14 cellular contexts compared by ENCODE assay signal in genomic region chr19:17091758-17092333, GRCh38. TPM values are rescaled to one million over a fixed set of nuclear protein-coding genes. Genes with fewer than 3 reads are reported as not detected.
DNase-seq lines count a peak whose midpoint lies in the region; ATAC-seq and TF ChIP-seq lines count a peak whose summit lies in the region.
"Had no signal": no experiment of that assay in that cellular context is flagged by ENCODE, and none has a peak within 500 bp of the region (broad histone marks: within the 10 kb centered on the region; RNA-seq: fewer than 3 reads in every experiment).

No MANE protein-coding gene starts in this region.

- H3K9me3 ChIP-seq in right lobe of liver (no peaks in the 10 kb centered on the region), transverse colon (no peaks in the 10 kb centered on the region)
- H3K9me3 ChIP-seq: A549, SJSA1 had no signal

- no peak overlapping the region for H3K27ac Mint-ChIP-seq in activated CD4-positive, alpha-beta T cell treated with anti-CD3 and anti-CD28 coated beads for 36 hours
- H3K27ac Mint-ChIP-seq in activated CD8-positive, alpha-beta T cell treated with anti-CD3 and anti-CD28 coated beads for 36 hours = no peak overlapping the region

- no peak overlapping the region for H3K4me3 Mint-ChIP-seq in activated CD4-positive, alpha-beta T cell treated with anti-CD3 and anti-CD28 coated beads for 36 hours
- H3K4me3 Mint-ChIP-seq in activated CD8-positive, alpha-beta T cell treated with anti-CD3 and anti-CD28 coated beads for 36 hours = no peak overlapping the region

- H3K27me3 ChIP-seq in right lobe of liver = no peaks in the 10 kb centered on the region
- H3K27me3 ChIP-seq in transverse colon = no peaks in the 10 kb centered on the region
- H3K27me3 ChIP-seq: SJSA1 had no signal

- H3K9me3 Mint-ChIP-seq in activated CD4-positive, alpha-beta T cell treated with anti-CD3 and anti-CD28 coated beads for 36 hours (ENCODE audit: low read depth) = no peaks in the 10 kb centered on the region
- no peaks in the 10 kb centered on the region for H3K9me3 Mint-ChIP-seq in activated CD8-positive, alpha-beta T cell treated with anti-CD3 and anti-CD28 coated beads for 36 hours

- TF ChIP-seq POLR2A in right lobe of liver (IDR thresholded peaks at IDR 0.05) (no peak), transverse colon (IDR thresholded peaks at IDR 0.05) (no peak)

- no peaks in the 10 kb centered on the region for H3K27me3 Mint-ChIP-seq in activated CD4-positive, alpha-beta T cell treated with anti-CD3 and anti-CD28 coated beads for 36 hours
- no peaks in the 10 kb centered on the region for H3K27me3 Mint-ChIP-seq in activated CD8-positive, alpha-beta T cell treated with anti-CD3 and anti-CD28 coated beads for 36 hours

- intact Hi-C loops in activated CD4-positive, alpha-beta T cell treated with anti-CD3 and anti-CD28 coated beads for 36 hours (cut with DNase I, micrococcal nuclease) = no loop called here
- intact Hi-C loops in activated CD8-positive, alpha-beta T cell treated with anti-CD3 and anti-CD28 coated beads for 36 hours (cut with micrococcal nuclease) = loop anchor here (5.0 kb wide), 1 partner anchor 35 kb away; no protein-coding TSS in a partner anchor
- intact Hi-C loops in right lobe of liver (cut with DNase I) (no loop called here), transverse colon (cut with DNase I; ENCODE audit: low total_unique reads) (no loop called here), posterior cingulate gyrus (cut with DNase I) (no loop called here)

- H3K4me1 ChIP-seq in right lobe of liver = peaks cover 0 to 8% (median under 1%) of the 10 kb centered on the region in 4 donors
- peaks cover 19 to 48% (median 34%) of the 10 kb centered on the region in 4 donors for H3K4me1 ChIP-seq in transverse colon

- POLR2A ChIA-PET in activated CD4-positive, alpha-beta T cell treated with anti-CD3 and anti-CD28 coated beads for 36 hours (lab: Charles Lee) = no interaction called here
- POLR2A ChIA-PET in activated CD8-positive, alpha-beta T cell treated with anti-CD3 and anti-CD28 coated beads for 36 hours (lab: Charles Lee) = interaction anchor here (0.8 kb wide), 1 partner anchor 196 kb away, joined by 3 read pairs; no protein-coding TSS in a partner anchor

- 60% methylated on average over 1 of the region's 15 CpGs for WGBS in right lobe of liver (ENCODE audit: insufficient coverage, low coverage, low lambda C conversion rate, missing lambda C conversion rate)
- 72% methylated on average over 15 of the region's 15 CpGs; no CpG with 5 or more reads in 1 of the 2 donors for WGBS in transverse colon (ENCODE audit: low coverage in 1 of 2), 2 donors

- no peak for TF ChIP-seq EP300 in transverse colon (IDR thresholded peaks at IDR 0.05; ENCODE audit: low read depth)

- H3K36me3 ChIP-seq in right lobe of liver = no peaks in the 10 kb centered on the region
- no peaks in the 10 kb centered on the region for H3K36me3 ChIP-seq in transverse colon

- in situ Hi-C loops in transverse colon (cut with MboI; ENCODE audit: low pct_ligation_motif_present in 1 of 4, low pct_unique_long_range_greater_than_20kb in 1 of 4, low sequenced_read_pairs in 3 of 4) = no loop called here

- H3K27ac ChIP-seq in right lobe of liver (peak overlapping the region; percentile 20 to 70 (median 47)), transverse colon (peak overlapping the region; percentile 77 to 87 (median 83))
- H3K27ac ChIP-seq: SJSA1 had no signal

- peaks cover 36% of the 10 kb centered on the region for H3K4me1 Mint-ChIP-seq in activated CD4-positive, alpha-beta T cell treated with anti-CD3 and anti-CD28 coated beads for 36 hours
- peaks cover 50% of the 10 kb centered on the region for H3K4me1 Mint-ChIP-seq in activated CD8-positive, alpha-beta T cell treated with anti-CD3 and anti-CD28 coated beads for 36 hours (ENCODE audit: low read depth)

- peak; percentile 27 for DNase-seq in activated CD4-positive, alpha-beta T cell treated with anti-CD3 and anti-CD28 coated beads for 36 hours
- DNase-seq in activated CD4-positive, alpha-beta T cell treated with anti-CD3 and anti-CD28 coated beads for 48 hours = no peak
- DNase-seq in activated CD8-positive, alpha-beta T cell treated with anti-CD3 and anti-CD28 coated beads for 36 hours = peak; percentile 42
- DNase-seq in right lobe of liver (peak; percentile 58 to 77 (median 77)), transverse colon (peak; percentile 54), NCI-H2171 (lab: John Stamatoyannopoulos, UW) (no peak), ecto neural progenitor cell (ENCODE audit: low spot score) (no peak), posterior cingulate gyrus (no peak)
- DNase-seq: activated T-cell treated with anti-CD3 and anti-CD28 coated beads, Interleukin-2, amount 50 U/mL, for 48 hours; effector memory CD4-positive, alpha-beta T cell; kidney had no signal

- H3K36me3 Mint-ChIP-seq in activated CD4-positive, alpha-beta T cell treated with anti-CD3 and anti-CD28 coated beads for 36 hours (ENCODE audit: low read depth) = peaks cover 13% of the 10 kb centered on the region
- peaks cover 13% of the 10 kb centered on the region for H3K36me3 Mint-ChIP-seq in activated CD8-positive, alpha-beta T cell treated with anti-CD3 and anti-CD28 coated beads for 36 hours (ENCODE audit: low read depth)

- H3K4me3 ChIP-seq in right lobe of liver (no peak overlapping the region), transverse colon (no peak overlapping the region)
- H3K4me3 ChIP-seq: A549, SJSA1 had no signal

- no peak for TF ChIP-seq CTCF in activated CD8-positive, alpha-beta T cell treated with anti-CD3 and anti-CD28 coated beads for 36 hours (IDR thresholded peaks at IDR 0.05)
- TF ChIP-seq CTCF in right lobe of liver (IDR thresholded peaks at IDR 0.05) (no peak), transverse colon (IDR thresholded peaks at IDR 0.05) (no peak)

- CTCF ChIA-PET in activated CD4-positive, alpha-beta T cell treated with anti-CD3 and anti-CD28 coated beads for 36 hours (lab: Charles Lee) = interaction anchor here (0.5 to 2.2 kb wide), 5 partner anchors 10 to 257 kb away, joined by 3 to 8 read pairs (median 3); no protein-coding TSS in a partner anchor
- CTCF ChIA-PET in activated CD8-positive, alpha-beta T cell treated with anti-CD3 and anti-CD28 coated beads for 36 hours (lab: Charles Lee) = no interaction called here

- ATAC-seq in activated CD4-positive, alpha-beta T cell treated with anti-CD3 and anti-CD28 coated beads for 36 hours = peak; percentile 37
- peak; percentile 48 for ATAC-seq in activated CD8-positive, alpha-beta T cell treated with anti-CD3 and anti-CD28 coated beads for 36 hours
- peak; percentile 58 to 77 (median 68) for ATAC-seq in right lobe of liver
- ATAC-seq: A549, HCT116 had no signal

RNA-seq across cellular contexts. Expression of gene MYO9B, which starts 16.3 kb away (rescaled TPM):
- total RNA-seq in activated CD4-positive, alpha-beta T cell treated with anti-CD3 and anti-CD28 coated beads for 36 hours = 10 to 100 TPM; 90.3 to 98.5 TPM
- 100 to 1,000 TPM; 111 to 112 TPM for total RNA-seq in activated CD8-positive, alpha-beta T cell treated with anti-CD3 and anti-CD28 coated beads for 36 hours
- total RNA-seq in right lobe of liver = 10 to 100 TPM; 25.4 to 38.7 (median 36.0) TPM
- 100 to 1,000 TPM; 102 to 246 (median 151) TPM for total RNA-seq in transverse colon

RNA-seq across cellular contexts. Expression of gene HAUS8, which starts 16.6 kb away (rescaled TPM):
- total RNA-seq in activated CD4-positive, alpha-beta T cell treated with anti-CD3 and anti-CD28 coated beads for 36 hours = 10 to 100 TPM; 32.6 to 41.7 TPM
- 10 to 100 TPM; 40.7 to 41.9 TPM for total RNA-seq in activated CD8-positive, alpha-beta T cell treated with anti-CD3 and anti-CD28 coated beads for 36 hours
- total RNA-seq in right lobe of liver (1 to 10 TPM; 3.7 to 8.5 (median 5.8) TPM), transverse colon (10 to 100 TPM in 2 of 4 donors, 1 to 10 TPM in 2; 4.4 to 13.8 (median 10.3) TPM)

Comparison
In these comparisons a context has a peak if more than half of its experiments do, and no peak if none do; other contexts are left out.
1. DNase-seq: peak in activated CD4-positive, alpha-beta T cell treated with anti-CD3 and anti-CD28 coated beads for 36 hours (single experiment), activated CD8-positive, alpha-beta T cell treated with anti-CD3 and anti-CD28 coated beads for 36 hours (single experiment), right lobe of liver (3 of 3) and transverse colon (single experiment); none in activated CD4-positive, alpha-beta T cell treated with anti-CD3 and anti-CD28 coated beads for 48 hours (single experiment), NCI-H2171 (single experiment), ecto neural progenitor cell (single experiment) and posterior cingulate gyrus (0 of 10).
2. Peak in every context shown above with its lines, with median percentiles within 50 percentile points of each other: ATAC-seq.